Comparison of ENCODE assay signal across 11 cellular contexts in genomic region chr1:30104551-30104950, GRCh38.
"Had no signal": no experiment of that assay in that cellular context is flagged by ENCODE, and none has a peak within 500 bp of the region (broad histone marks: within the 10 kb centered on the region; RNA-seq: fewer than 3 reads in every experiment).

No MANE protein-coding gene starts in this region.

- H3K36me3 ChIP-seq: HAP-1 had no signal

- H3K9ac ChIP-seq: GM23248 had no signal

- FAIRE-seq: H1, H54 had no signal

- DNase-seq: GM23248, GOT3, H7, H9, HCEC 1CT, HFFc6 had no signal

- H2AFZ ChIP-seq: GM23248 had no signal

- ATAC-seq: HCT116 had no signal

- H3K4me2 ChIP-seq: GM23338 had no signal

- H3K4me3 ChIP-seq: GM23248, GM23338, HAP-1 had no signal

- H3K9me3 ChIP-seq: HAP-1 had no signal

- H3K4me3 Mint-ChIP-seq: GM23338, H9, HFFc6 had no signal

- H3K27ac ChIP-seq: GM23248 had no signal

- H3K4me1 ChIP-seq: HAP-1 had no signal

- H3K9me3 Mint-ChIP-seq: GM23338, H9, HFFc6 had no signal

- H3K27ac Mint-ChIP-seq: GM23338, H9, HFFc6 had no signal

- H3K4me1 Mint-ChIP-seq: GM23338 had no signal
